11 cellular contexts compared by ENCODE assay signal in the genomic region with DNA sequence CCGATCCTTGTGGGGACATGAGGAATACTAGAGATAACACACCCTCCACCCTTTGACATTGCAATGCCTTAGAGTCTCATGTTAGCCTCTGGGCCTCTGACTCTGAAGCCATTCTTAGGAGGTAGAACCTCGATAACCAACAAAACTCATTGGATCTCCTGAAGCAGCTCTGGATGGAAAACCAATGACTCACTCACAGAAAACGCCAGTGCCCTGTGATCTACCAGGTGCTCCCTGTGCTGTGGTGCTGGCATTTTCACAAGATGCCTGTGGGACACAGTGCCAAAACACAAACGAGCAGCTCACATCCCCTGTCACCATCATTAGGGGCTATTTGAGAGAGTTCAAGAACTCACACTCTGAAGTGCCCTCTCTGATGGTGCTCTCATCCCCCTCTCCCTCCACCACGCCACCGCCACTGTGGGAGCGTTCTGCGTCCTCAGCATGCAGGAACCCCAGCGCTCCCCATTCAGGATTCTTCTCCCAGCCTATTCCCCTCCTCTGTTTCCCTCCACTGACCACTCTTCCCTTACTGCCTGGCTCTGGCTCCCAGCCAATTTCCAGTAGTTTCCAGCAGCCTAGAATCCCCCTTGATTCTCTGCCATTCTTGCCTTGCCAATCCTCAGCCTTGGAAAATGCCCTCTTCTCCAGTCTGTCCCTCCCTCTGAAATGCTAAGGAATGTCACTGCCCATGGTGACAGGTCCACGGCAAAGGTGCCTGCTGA. TPM values are rescaled to one million over a fixed set of nuclear protein-coding genes. Genes with fewer than 3 reads are reported as not detected.
DNase-seq lines count a peak whose midpoint lies in the region; TF ChIP-seq lines count a peak whose summit lies in the region.
"Had no signal": no experiment of that assay in that cellular context is flagged by ENCODE, and none has a peak within 500 bp of the region (broad histone marks: within the 10 kb centered on the region; RNA-seq: fewer than 3 reads in every experiment).

No MANE protein-coding gene starts in this region.

- H3K79me2 ChIP-seq in smooth muscle cell (ENCODE audit: low read depth), result no peaks in the 10 kb centered on the region

- H3K27me3 ChIP-seq in smooth muscle cell (ENCODE audit: low read depth), result no peaks in the 10 kb centered on the region

- CTCF ChIA-PET in RWPE1 (lab: Yijun Ruan, JAX), result interaction anchor here (0.8 to 4.8 kb wide), 4 partner anchors 13 to 29 kb away, joined by 5 to 81 read pairs (median 30); partner anchors contain the start of gene CLCF1

- H3K4me2 ChIP-seq in smooth muscle cell, result peak overlapping the region; percentile 47

- no peaks in the 10 kb centered on the region for H3K36me3 ChIP-seq in smooth muscle cell (ENCODE audit: low read depth)

- DNase-seq in EH (ENCODE audit: low read depth) (peak; percentile 67), RWPE1 (ENCODE audit: low spot score) (no peak), fibroblast of mammary gland (ENCODE audit: low read depth) (peak; percentile 50), smooth muscle cell (lab: John Stamatoyannopoulos, UW; ENCODE audit: unreplicated experiment) (no peak), GDM1 (lab: John Stamatoyannopoulos, UW) (no peak), COR-L47 (lab: John Stamatoyannopoulos, UW) (no peak)
- DNase-seq in stimulated activated CD4-positive, alpha-beta T cell treated with anti-CD3 and anti-CD28 coated beads, Interleukin-2, amount 100 ng/mL, for 48 hours, result no peak
- DNase-seq in activated CD4-positive, alpha-beta T cell treated with anti-CD3 and anti-CD28 coated beads for 1 hour, result no peak
- DNase-seq: activated CD4-positive, alpha-beta T cell treated with anti-CD3 and anti-CD28 coated beads, Interleukin-2, amount 50 U/mL, for 4 hours; activated naive CD4-positive, alpha-beta T cell treated with anti-CD3 and anti-CD28 coated beads, Interleukin-2, amount 50 U/mL, for 16 hours; NCI-H446 had no signal

- no peak for TF ChIP-seq CTCF in RWPE1 (conservative IDR thresholded peaks at IDR 0.05; ENCODE audit: low read depth)
- TF ChIP-seq CTCF in fibroblast of mammary gland (conservative IDR thresholded peaks at IDR 0.05; ENCODE audit: control insufficient read depth, insufficient read depth, low read depth, low read length), result no peak
- no peak for TF ChIP-seq CTCF in smooth muscle cell (IDR thresholded peaks at IDR 0.05; ENCODE audit: borderline replicate concordance, insufficient read depth, poor library complexity, severe bottlenecking)

- H3F3A ChIP-seq in smooth muscle cell (ENCODE audit: low read depth), result peaks cover 27% of the 10 kb centered on the region

- no peaks in the 10 kb centered on the region for H3K9me3 ChIP-seq in smooth muscle cell (replicated peaks; ENCODE audit: low read depth)

- 81% methylated on average over 10 of the region's 10 CpGs for WGBS in smooth muscle cell (ENCODE audit: low lambda C conversion rate)

- H3K27ac ChIP-seq in RWPE1, result peak overlapping the region; percentile 97
- H3K27ac ChIP-seq in smooth muscle cell (ENCODE audit: low read depth), result peak overlapping the region; percentile 54

- H3K4me3 ChIP-seq in fibroblast of mammary gland (ENCODE audit: control insufficient read depth, low read depth, low read length), result no peak overlapping the region
- H3K4me3 ChIP-seq in smooth muscle cell, result no peak overlapping the region

- peaks cover 6% of the 10 kb centered on the region for H4K20me1 ChIP-seq in smooth muscle cell (ENCODE audit: low read depth)

- peaks cover 27% of the 10 kb centered on the region for H3K4me1 ChIP-seq in smooth muscle cell (ENCODE audit: low read depth)

- H3K9ac ChIP-seq in smooth muscle cell (ENCODE audit: low read depth), result no peak overlapping the region

- H2AFZ ChIP-seq in smooth muscle cell (ENCODE audit: low read depth), result no peak overlapping the region

- POLR2A ChIA-PET in RWPE1 (lab: Yijun Ruan, JAX; ENCODE audit: low non-redundant PET), result no interaction called here

RNA-seq across cellular contexts. Expression of gene POLD4, which starts 4.6 kb away (rescaled TPM):
- 61.4 and 78.0 TPM in 2 replicates for total RNA-seq in smooth muscle cell
- polyA plus RNA-seq in smooth muscle cell, result 113 and 133 TPM in 2 replicates

RNA-seq across cellular contexts. Expression of gene CLCF1, which starts 15.4 kb away (rescaled TPM):
- 7.3 and 12.2 TPM in 2 replicates for total RNA-seq in smooth muscle cell
- 4.6 and 6.2 TPM in 2 replicates for polyA plus RNA-seq in smooth muscle cell

RNA-seq across cellular contexts. Expression of gene RAD9A, which starts 33.8 kb away (rescaled TPM):
- 17.3 and 19.5 TPM in 2 replicates for total RNA-seq in smooth muscle cell
- 20.3 and 21.4 TPM in 2 replicates for polyA plus RNA-seq in smooth muscle cell

RNA-seq across cellular contexts. Expression of gene PPP1CA, which starts 43.7 kb away (rescaled TPM):
- total RNA-seq in smooth muscle cell, result 99.3 and 123 TPM in 2 replicates
- polyA plus RNA-seq in smooth muscle cell, result 210 and 220 TPM in 2 replicates

RNA-seq across cellular contexts. Expression of gene TBC1D10C, which starts 45.9 kb away (rescaled TPM):
- not detected in 2 replicates for total RNA-seq in smooth muscle cell
- polyA plus RNA-seq in smooth muscle cell, result 0.32 TPM in 1 of 2 replicates, not detected in the other

Comparison
In these comparisons a context has a peak if more than half of its experiments do, and no peak if none do; other contexts are left out.
1. DNase-seq: peak in EH (single experiment) and fibroblast of mammary gland (single experiment); none in RWPE1 (single experiment), smooth muscle cell (single experiment), stimulated activated CD4-positive, alpha-beta T cell treated with anti-CD3 and anti-CD28 coated beads, Interleukin-2, amount 100 ng/mL, for 48 hours (0 of 2), GDM1 (single experiment), COR-L47 (single experiment) and activated CD4-positive, alpha-beta T cell treated with anti-CD3 and anti-CD28 coated beads for 1 hour (single experiment).